1 cellular context compared by ENCODE assay signal in genomic region chr14:71932229-71932951, GRCh38.
TF ChIP-seq lines count a peak whose summit lies in the region.

TSS of gene RGS6 (plus strand) at chr14:71932429.

TF ChIP-seq in WTC11, 78 proteins besides CTCF, POLR2A, EP300 and RAD21 (continued from another document):
- TF ChIP-seq ATF1 (CRISPR knock-in tag; IDR thresholded peaks at IDR 0.05) (peak; percentile 70; the same call in 1 of the 2 replicates), JUN (CRISPR knock-in tag; IDR thresholded peaks at IDR 0.05) (peak; percentile 67; the same call in 1 of the 2 replicates), ZNF512 (CRISPR knock-in tag; IDR thresholded peaks at IDR 0.05; ENCODE audit: borderline replicate concordance) (no peak), SOX15 (CRISPR knock-in tag; IDR thresholded peaks at IDR 0.05) (no peak), NFATC4 (CRISPR knock-in tag; IDR thresholded peaks at IDR 0.05) (no peak), TEAD1 (CRISPR knock-in tag; IDR thresholded peaks at IDR 0.05) (peak; percentile 77), NFYB (CRISPR knock-in tag; conservative IDR thresholded peaks at IDR 0.05; ENCODE audit: low read depth) (no peak), MXD4 (CRISPR knock-in tag; IDR thresholded peaks at IDR 0.05; ENCODE audit: borderline replicate concordance) (no peak), FOXP1 (CRISPR knock-in tag; IDR thresholded peaks at IDR 0.05; ENCODE audit: borderline replicate concordance) (peak; percentile 91), IRF1 (CRISPR knock-in tag; IDR thresholded peaks at IDR 0.05) (no peak), ZBTB43 (CRISPR knock-in tag; IDR thresholded peaks at IDR 0.05) (0 out of 2 replicates have a peak, but pooled peaks have one; percentile 65), ZNF138 (CRISPR knock-in tag; conservative IDR thresholded peaks at IDR 0.05) (no peak; the same call in 1 of the 2 replicates), ZNF671 (CRISPR knock-in tag; IDR thresholded peaks at IDR 0.05) (no peak), ZNF416 (CRISPR knock-in tag; IDR thresholded peaks at IDR 0.05) (no peak), PRRX2 (CRISPR knock-in tag; IDR thresholded peaks at IDR 0.05) (no peak), STAT6 (CRISPR knock-in tag; conservative IDR thresholded peaks at IDR 0.05; ENCODE audit: low read depth) (no peak), NR1H2 (CRISPR knock-in tag; IDR thresholded peaks at IDR 0.05) (no peak), USF2 (CRISPR knock-in tag; IDR thresholded peaks at IDR 0.05) (no peak; the same call in 1 of the 2 replicates), PRDM15 (CRISPR knock-in tag; IDR thresholded peaks at IDR 0.05) (no peak), GABPB1 (CRISPR knock-in tag; IDR thresholded peaks at IDR 0.05) (no peak), SMAD4 (CRISPR knock-in tag; IDR thresholded peaks at IDR 0.05) (no peak), ZNF423 (CRISPR knock-in tag; IDR thresholded peaks at IDR 0.05) (peak; percentile 31; the same call in 1 of the 2 replicates), CREM (CRISPR knock-in tag; IDR thresholded peaks at IDR 0.05) (peak; percentile 75; the same call in 1 of the 2 replicates), CREB1 (CRISPR knock-in tag; IDR thresholded peaks at IDR 0.05) (no peak), JAZF1 (CRISPR knock-in tag; IDR thresholded peaks at IDR 0.05) (no peak), MYBL2 (CRISPR knock-in tag; IDR thresholded peaks at IDR 0.05) (no peak; the same call in 1 of the 2 replicates), TP53 (CRISPR knock-in tag; IDR thresholded peaks at IDR 0.05) (peak; percentile 90; the same call in 1 of the 2 replicates), FOXK1 (CRISPR knock-in tag; IDR thresholded peaks at IDR 0.05) (no peak; the same call in 1 of the 2 replicates), EMX1 (CRISPR knock-in tag; IDR thresholded peaks at IDR 0.05) (no peak), ELF4 (CRISPR knock-in tag; IDR thresholded peaks at IDR 0.05; ENCODE audit: low read depth) (peak; percentile 74; the same call in 1 of the 2 replicates), ZNF532 (CRISPR knock-in tag; IDR thresholded peaks at IDR 0.05; ENCODE audit: borderline replicate concordance) (no peak), E2F1 (CRISPR knock-in tag; IDR thresholded peaks at IDR 0.05) (0 out of 2 replicates have a peak, but pooled peaks have one; percentile 36), MAX (CRISPR knock-in tag; IDR thresholded peaks at IDR 0.05) (no peak; the same call in 1 of the 2 replicates)
TF ChIP-seq in WTC11: peak in this region for 29.
